ENCODE assay signal across 1 cellular context in genomic region chr2:132645176-132645575, GRCh38.
TF ChIP-seq lines count a peak whose summit lies in the region.

No MANE protein-coding gene starts in this region.

TF ChIP-seq in GM23338, 12 proteins besides CTCF, POLR2A, EP300 and RAD21 (continued from another document):
- TF ChIP-seq, protein P1, sequence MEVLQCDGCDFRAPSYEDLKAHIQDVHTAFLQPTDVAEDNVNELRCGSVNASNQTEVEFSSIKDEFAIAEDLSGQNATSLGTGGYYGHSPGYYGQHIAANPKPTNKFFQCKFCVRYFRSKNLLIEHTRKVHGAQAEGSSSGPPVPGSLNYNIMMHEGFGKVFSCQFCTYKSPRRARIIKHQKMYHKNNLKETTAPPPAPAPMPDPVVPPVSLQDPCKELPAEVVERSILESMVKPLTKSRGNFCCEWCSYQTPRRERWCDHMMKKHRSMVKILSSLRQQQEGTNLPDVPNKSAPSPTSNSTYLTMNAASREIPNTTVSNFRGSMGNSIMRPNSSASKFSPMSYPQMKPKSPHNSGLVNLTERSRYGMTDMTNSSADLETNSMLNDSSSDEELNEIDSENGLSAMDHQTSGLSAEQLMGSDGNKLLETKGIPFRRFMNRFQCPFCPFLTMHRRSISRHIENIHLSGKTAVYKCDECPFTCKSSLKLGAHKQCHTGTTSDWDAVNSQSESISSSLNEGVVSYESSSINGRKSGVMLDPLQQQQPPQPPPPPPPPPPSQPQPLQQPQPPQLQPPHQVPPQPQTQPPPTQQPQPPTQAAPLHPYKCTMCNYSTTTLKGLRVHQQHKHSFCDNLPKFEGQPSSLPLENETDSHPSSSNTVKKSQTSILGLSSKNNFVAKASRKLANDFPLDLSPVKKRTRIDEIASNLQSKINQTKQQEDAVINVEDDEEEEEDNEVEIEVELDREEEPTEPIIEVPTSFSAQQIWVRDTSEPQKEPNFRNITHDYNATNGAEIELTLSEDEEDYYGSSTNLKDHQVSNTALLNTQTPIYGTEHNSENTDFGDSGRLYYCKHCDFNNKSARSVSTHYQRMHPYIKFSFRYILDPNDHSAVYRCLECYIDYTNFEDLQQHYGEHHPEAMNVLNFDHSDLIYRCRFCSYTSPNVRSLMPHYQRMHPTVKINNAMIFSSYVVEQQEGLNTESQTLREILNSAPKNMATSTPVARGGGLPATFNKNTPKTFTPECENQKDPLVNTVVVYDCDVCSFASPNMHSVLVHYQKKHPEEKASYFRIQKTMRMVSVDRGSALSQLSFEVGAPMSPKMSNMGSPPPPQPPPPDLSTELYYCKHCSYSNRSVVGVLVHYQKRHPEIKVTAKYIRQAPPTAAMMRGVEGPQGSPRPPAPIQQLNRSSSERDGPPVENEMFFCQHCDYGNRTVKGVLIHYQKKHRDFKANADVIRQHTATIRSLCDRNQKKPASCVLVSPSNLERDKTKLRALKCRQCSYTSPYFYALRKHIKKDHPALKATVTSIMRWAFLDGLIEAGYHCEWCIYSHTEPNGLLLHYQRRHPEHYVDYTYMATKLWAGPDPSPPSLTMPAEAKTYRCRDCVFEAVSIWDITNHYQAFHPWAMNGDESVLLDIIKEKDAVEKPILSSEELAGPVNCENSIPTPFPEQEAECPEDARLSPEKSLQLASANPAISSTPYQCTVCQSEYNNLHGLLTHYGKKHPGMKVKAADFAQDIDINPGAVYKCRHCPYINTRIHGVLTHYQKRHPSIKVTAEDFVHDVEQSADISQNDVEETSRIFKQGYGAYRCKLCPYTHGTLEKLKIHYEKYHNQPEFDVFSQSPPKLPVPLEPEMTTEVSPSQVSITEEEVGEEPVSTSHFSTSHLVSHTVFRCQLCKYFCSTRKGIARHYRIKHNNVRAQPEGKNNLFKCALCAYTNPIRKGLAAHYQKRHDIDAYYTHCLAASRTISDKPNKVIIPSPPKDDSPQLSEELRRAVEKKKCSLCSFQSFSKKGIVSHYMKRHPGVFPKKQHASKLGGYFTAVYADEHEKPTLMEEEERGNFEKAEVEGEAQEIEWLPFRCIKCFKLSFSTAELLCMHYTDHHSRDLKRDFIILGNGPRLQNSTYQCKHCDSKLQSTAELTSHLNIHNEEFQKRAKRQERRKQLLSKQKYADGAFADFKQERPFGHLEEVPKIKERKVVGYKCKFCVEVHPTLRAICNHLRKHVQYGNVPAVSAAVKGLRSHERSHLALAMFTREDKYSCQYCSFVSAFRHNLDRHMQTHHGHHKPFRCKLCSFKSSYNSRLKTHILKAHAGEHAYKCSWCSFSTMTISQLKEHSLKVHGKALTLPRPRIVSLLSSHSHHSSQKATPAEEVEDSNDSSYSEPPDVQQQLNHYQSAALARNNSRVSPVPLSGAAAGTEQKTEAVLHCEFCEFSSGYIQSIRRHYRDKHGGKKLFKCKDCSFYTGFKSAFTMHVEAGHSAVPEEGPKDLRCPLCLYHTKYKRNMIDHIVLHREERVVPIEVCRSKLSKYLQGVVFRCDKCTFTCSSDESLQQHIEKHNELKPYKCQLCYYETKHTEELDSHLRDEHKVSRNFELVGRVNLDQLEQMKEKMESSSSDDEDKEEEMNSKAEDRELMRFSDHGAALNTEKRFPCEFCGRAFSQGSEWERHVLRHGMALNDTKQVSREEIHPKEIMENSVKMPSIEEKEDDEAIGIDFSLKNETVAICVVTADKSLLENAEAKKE (CRISPR knock-in tag; IDR thresholded peaks at IDR 0.05): no peak
- TF ChIP-seq EZH2phosphoT487 (IDR thresholded peaks at IDR 0.05; ENCODE audit: unreplicated experiment) (no peak), ZNF331 (CRISPR knock-in tag; IDR thresholded peaks at IDR 0.05; ENCODE audit: low read depth) (no peak), JUNB (IDR thresholded peaks at IDR 0.05; ENCODE audit: unreplicated experiment) (no peak), CREB1 (CRISPR knock-in tag; IDR thresholded peaks at IDR 0.05; ENCODE audit: low read depth) (no peak), EZH2 (IDR thresholded peaks at IDR 0.05; ENCODE audit: low read depth, unreplicated experiment) (no peak)
- TF ChIP-seq, protein P2, sequence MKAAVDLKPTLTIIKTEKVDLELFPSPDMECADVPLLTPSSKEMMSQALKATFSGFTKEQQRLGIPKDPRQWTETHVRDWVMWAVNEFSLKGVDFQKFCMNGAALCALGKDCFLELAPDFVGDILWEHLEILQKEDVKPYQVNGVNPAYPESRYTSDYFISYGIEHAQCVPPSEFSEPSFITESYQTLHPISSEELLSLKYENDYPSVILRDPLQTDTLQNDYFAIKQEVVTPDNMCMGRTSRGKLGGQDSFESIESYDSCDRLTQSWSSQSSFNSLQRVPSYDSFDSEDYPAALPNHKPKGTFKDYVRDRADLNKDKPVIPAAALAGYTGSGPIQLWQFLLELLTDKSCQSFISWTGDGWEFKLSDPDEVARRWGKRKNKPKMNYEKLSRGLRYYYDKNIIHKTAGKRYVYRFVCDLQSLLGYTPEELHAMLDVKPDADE (IDR thresholded peaks at IDR 0.05): no peak
